In genomic region chr5:176578391-176578808, GRCh38 we compare ENCODE assay signal across 7 cellular contexts. TPM values are rescaled to one million over a fixed set of nuclear protein-coding genes. Genes with fewer than 3 reads are reported as not detected.
DNase-seq lines count a peak whose midpoint lies in the region; TF ChIP-seq lines count a peak whose summit lies in the region.

No MANE protein-coding gene starts in this region.

- no peaks in the 10 kb centered on the region for H3K27me3 ChIP-seq in smooth muscle cell (ENCODE audit: low read depth)

- peak; percentile 15 for DNase-seq in GM12864 (ENCODE audit: low read depth)
- DNase-seq in NCI-H146 treated with DMSO at 0.1 percent for 48 hours (lab: John Stamatoyannopoulos, UW; ENCODE audit: unreplicated experiment): peak; percentile 39
- DNase-seq in activated T-cell treated with anti-CD3 and anti-CD28 coated beads, Interleukin-2, amount 50 U/mL, for 48 hours: peak; percentile 49 to 63
- DNase-seq in germinal center (ENCODE audit: low spot score): peak; percentile 52
- DNase-seq in smooth muscle cell (lab: John Stamatoyannopoulos, UW; ENCODE audit: unreplicated experiment): no peak
- DNase-seq in superior temporal gyrus (ENCODE audit: extremely low spot score): no peak
- no peak for DNase-seq in OCI-M2 (lab: John Stamatoyannopoulos, UW; ENCODE audit: unreplicated experiment)

- 25% methylated on average over 15 of the region's 15 CpGs for WGBS in smooth muscle cell (ENCODE audit: low lambda C conversion rate)

- H3K4me2 ChIP-seq in smooth muscle cell: no peak overlapping the region

- no peak overlapping the region for H3K27ac ChIP-seq in smooth muscle cell (ENCODE audit: low read depth)

- H3K4me3 ChIP-seq in GM12864 (ENCODE audit: low read depth, low read length) (no peak overlapping the region), smooth muscle cell (no peak overlapping the region)

- no peaks in the 10 kb centered on the region for H3K9me3 ChIP-seq in smooth muscle cell (replicated peaks; ENCODE audit: low read depth)

- no peaks in the 10 kb centered on the region for H3K79me2 ChIP-seq in smooth muscle cell (ENCODE audit: low read depth)

- H3K4me1 ChIP-seq in smooth muscle cell (ENCODE audit: low read depth): no peaks in the 10 kb centered on the region

- no peaks in the 10 kb centered on the region for H3F3A ChIP-seq in smooth muscle cell (ENCODE audit: low read depth)

- no peaks in the 10 kb centered on the region for H4K20me1 ChIP-seq in smooth muscle cell (ENCODE audit: low read depth)

- H2AFZ ChIP-seq in smooth muscle cell (ENCODE audit: low read depth): no peak overlapping the region

- no peak overlapping the region for H3K9ac ChIP-seq in smooth muscle cell (ENCODE audit: low read depth)

- TF ChIP-seq CTCF in GM12864 (IDR thresholded peaks at IDR 0.05; ENCODE audit: low read depth, low read length, missing control alignments): peak; percentile 82
- peak; percentile 32 for TF ChIP-seq CTCF in smooth muscle cell (IDR thresholded peaks at IDR 0.05; ENCODE audit: borderline replicate concordance, insufficient read depth, poor library complexity, severe bottlenecking)

- H3K36me3 ChIP-seq in smooth muscle cell (ENCODE audit: low read depth): no peaks in the 10 kb centered on the region

RNA-seq across cellular contexts. Expression of gene CDHR2, which starts 29.3 kb away (rescaled TPM):
- total RNA-seq in smooth muscle cell: 0.09 and 0.13 TPM in 2 replicates
- 0.08 TPM in 1 of 2 replicates, not detected in the other for polyA plus RNA-seq in smooth muscle cell

RNA-seq across cellular contexts. Expression of gene GPRIN1, which starts 31.6 kb away (rescaled TPM):
- total RNA-seq in smooth muscle cell: 0.63 and 3.6 TPM in 2 replicates
- polyA plus RNA-seq in smooth muscle cell: 2.1 and 5.0 TPM in 2 replicates

RNA-seq across cellular contexts. Expression of gene RNF44, which starts 41.2 kb away (rescaled TPM):
- 5.7 and 9.0 TPM in 2 replicates for total RNA-seq in smooth muscle cell
- polyA plus RNA-seq in smooth muscle cell: 6.8 and 8.9 TPM in 2 replicates

RNA-seq across cellular contexts. Expression of gene SNCB, which starts 51.9 kb away (rescaled TPM):
- total RNA-seq in smooth muscle cell: 0.45 TPM in 1 of 2 replicates, not detected in the other
- 0.55 and 0.71 TPM in 2 replicates for polyA plus RNA-seq in smooth muscle cell

RNA-seq across cellular contexts. Expression of gene EIF4E1B, which starts 52.1 kb away (rescaled TPM):
- total RNA-seq in smooth muscle cell: not detected in 2 replicates
- not detected in 2 replicates for polyA plus RNA-seq in smooth muscle cell

Comparison
In these comparisons a context has a peak if more than half of its experiments do, and no peak if none do; other contexts are left out.
1. DNase-seq: peak in GM12864 (single experiment), NCI-H146 treated with DMSO at 0.1 percent for 48 hours (single experiment), activated T-cell treated with anti-CD3 and anti-CD28 coated beads, Interleukin-2, amount 50 U/mL, for 48 hours (2 of 2) and germinal center (single experiment); none in smooth muscle cell (single experiment), superior temporal gyrus (single experiment) and OCI-M2 (single experiment).